ENCODE assay signal across 24 cellular contexts in the genomic region with DNA sequence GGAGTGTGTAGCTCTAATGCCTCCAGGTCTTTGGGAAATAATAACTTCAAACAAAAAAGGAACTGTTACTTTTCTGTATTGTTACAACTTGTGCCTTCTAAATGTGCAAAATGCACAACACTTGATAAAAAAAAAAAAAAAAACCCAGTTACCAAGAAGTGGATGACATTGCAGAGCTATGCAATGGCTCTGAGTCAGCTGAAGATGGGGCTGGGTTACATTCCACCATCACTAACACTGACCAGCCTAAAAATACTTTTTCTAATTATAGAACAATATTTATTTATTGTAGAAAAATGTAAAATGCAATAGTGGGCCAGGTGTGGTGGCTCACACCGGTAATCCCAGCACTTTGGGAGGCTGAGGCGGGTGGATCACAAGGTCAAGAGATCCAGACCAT.
DNase-seq lines count a peak whose midpoint lies in the region; ATAC-seq and TF ChIP-seq lines count a peak whose summit lies in the region.
"Had no signal": no experiment of that assay in that cellular context is flagged by ENCODE, and none has a peak within 500 bp of the region (broad histone marks: within the 10 kb centered on the region; RNA-seq: fewer than 3 reads in every experiment).

No MANE protein-coding gene starts in this region.

- intact Hi-C loops in breast epithelium (cut with DNase I; ENCODE audit: low total_unique reads) = no loop called here

- H3K4me3 ChIP-seq in choroid plexus epithelial cell (ENCODE audit: low read depth, low read length) (no peak overlapping the region), breast epithelium (no peak overlapping the region)
- H3K4me3 ChIP-seq: BLaER1 treated with 17β-estradiol and CSF1 and Interleukin-3, amounts not matched to agents 10 nM and 100 nM; HAP-1; PC-9 had no signal

- H3K9me3 Mint-ChIP-seq in activated CD8-positive, alpha-beta memory T cell treated with anti-CD3 and anti-CD28 coated beads, Interleukin-2, amount 10 ng/mL, durations not matched to agents 7 days and 5 days (ENCODE audit: low read depth) = no peaks in the 10 kb centered on the region
- H3K9me3 Mint-ChIP-seq: CD8-positive, alpha-beta T cell had no signal

- no peak for TF ChIP-seq POLR2A in breast epithelium (IDR thresholded peaks at IDR 0.05)

- TF ChIP-seq CTCF in choroid plexus epithelial cell (conservative IDR thresholded peaks at IDR 0.05; ENCODE audit: low read depth, low read length) (no peak), breast epithelium (IDR thresholded peaks at IDR 0.05) (no peak)

- no peaks in the 10 kb centered on the region for H3K36me3 ChIP-seq in breast epithelium
- H3K36me3 ChIP-seq: BLaER1 treated with 17β-estradiol and CSF1 and Interleukin-3, amounts not matched to agents 10 nM and 100 nM; HAP-1 had no signal

- no peak for ATAC-seq in HG03457 (IDR thresholded peaks at IDR 0.05; ENCODE audit: unreplicated experiment)
- no peak for ATAC-seq in activated CD8-positive, alpha-beta memory T cell treated with anti-CD3 and anti-CD28 coated beads, Interleukin-2, amount 10 ng/mL, durations not matched to agents 7 days and 5 days
- ATAC-seq: CD8-positive, alpha-beta T cell; HepG2; SK-N-SH treated with all-trans-retinoic acid at 6 μM for 48 hours had no signal

- no peak overlapping the region for H3K4me3 Mint-ChIP-seq in activated CD8-positive, alpha-beta memory T cell treated with anti-CD3 and anti-CD28 coated beads, Interleukin-2, amount 10 ng/mL, durations not matched to agents 7 days and 5 days
- H3K4me3 Mint-ChIP-seq: CD8-positive, alpha-beta T cell had no signal

- H3K36me3 Mint-ChIP-seq in activated CD8-positive, alpha-beta memory T cell treated with anti-CD3 and anti-CD28 coated beads, Interleukin-2, amount 10 ng/mL, durations not matched to agents 7 days and 5 days = no peaks in the 10 kb centered on the region
- H3K36me3 Mint-ChIP-seq: CD8-positive, alpha-beta T cell had no signal

- no peaks in the 10 kb centered on the region for H3K27me3 ChIP-seq in breast epithelium
- H3K27me3 ChIP-seq: BLaER1 treated with 17β-estradiol and CSF1 and Interleukin-3, amounts not matched to agents 10 nM and 100 nM had no signal

- no peak overlapping the region for H3K27ac Mint-ChIP-seq in activated CD8-positive, alpha-beta memory T cell treated with anti-CD3 and anti-CD28 coated beads, Interleukin-2, amount 10 ng/mL, durations not matched to agents 7 days and 5 days
- H3K27ac Mint-ChIP-seq: CD8-positive, alpha-beta T cell had no signal

- peaks cover 11% of the 10 kb centered on the region for H3K27me3 Mint-ChIP-seq in activated CD8-positive, alpha-beta memory T cell treated with anti-CD3 and anti-CD28 coated beads, Interleukin-2, amount 10 ng/mL, durations not matched to agents 7 days and 5 days

- H3K27ac ChIP-seq in breast epithelium = no peak overlapping the region
- H3K27ac ChIP-seq: BLaER1 treated with 17β-estradiol and CSF1 and Interleukin-3, amounts not matched to agents 10 nM and 100 nM; PC-9; RWPE1 had no signal

- peaks cover 0 to under 1% of the 10 kb centered on the region in 2 donors for H3K9me3 ChIP-seq in breast epithelium
- H3K9me3 ChIP-seq: HAP-1 had no signal

- no peaks in the 10 kb centered on the region for H3K4me1 Mint-ChIP-seq in activated CD8-positive, alpha-beta memory T cell treated with anti-CD3 and anti-CD28 coated beads, Interleukin-2, amount 10 ng/mL, durations not matched to agents 7 days and 5 days

- CTCF ChIA-PET in activated CD8-positive, alpha-beta memory T cell treated with anti-CD3 and anti-CD28 coated beads, Interleukin-2, amount 10 ng/mL, durations not matched to agents 7 days and 5 days (lab: Charles Lee) = interaction anchor here (1.6 kb wide), 1 partner anchor 15 kb away, joined by 4 read pairs; no protein-coding TSS in a partner anchor

- DNase-seq in AG08395 (ENCODE audit: low spot score) = peak; percentile 60
- DNase-seq in GM04504 (ENCODE audit: low read depth) = peak; percentile 2
- peak; percentile 20 for DNase-seq in choroid plexus epithelial cell (ENCODE audit: low read depth)
- peak; percentile 36 for DNase-seq in myocyte (ENCODE audit: low read depth)
- no peak for DNase-seq in breast epithelium (ENCODE audit: low spot score in 2 of 2)
- DNase-seq in activated CD4-positive, alpha-beta T cell treated with anti-CD3 and anti-CD28 coated beads, Interleukin-2, amount 50 U/mL, for 4 hours = no peak
- no peak for DNase-seq in activated CD8-positive, alpha-beta memory T cell treated with anti-CD3 and anti-CD28 coated beads, Interleukin-2, amount 10 ng/mL, durations not matched to agents 7 days and 5 days
- DNase-seq: 8988T; Calu3; CD8-positive, alpha-beta T cell; EL; KG1; NCI-H1417 treated with DMSO at 0.1 percent for 48 hours; NCI-H187 treated with DMSO at 0.1 percent for 48 hours; NCI-H345; NCI-H526; PC-9; SIG-M5 had no signal

- no peaks in the 10 kb centered on the region for H3K4me1 ChIP-seq in breast epithelium
- H3K4me1 ChIP-seq: BLaER1 treated with 17β-estradiol and CSF1 and Interleukin-3, amounts not matched to agents 10 nM and 100 nM had no signal

Comparison
In these comparisons a context has a peak if more than half of its experiments do, and no peak if none do; other contexts are left out.
1. DNase-seq: peak in AG08395 (single experiment), GM04504 (single experiment), choroid plexus epithelial cell (single experiment) and myocyte (single experiment); none in breast epithelium (0 of 2), activated CD4-positive, alpha-beta T cell treated with anti-CD3 and anti-CD28 coated beads, Interleukin-2, amount 50 U/mL, for 4 hours (0 of 2) and activated CD8-positive, alpha-beta memory T cell treated with anti-CD3 and anti-CD28 coated beads, Interleukin-2, amount 10 ng/mL, durations not matched to agents 7 days and 5 days (single experiment).